In the genomic region with DNA sequence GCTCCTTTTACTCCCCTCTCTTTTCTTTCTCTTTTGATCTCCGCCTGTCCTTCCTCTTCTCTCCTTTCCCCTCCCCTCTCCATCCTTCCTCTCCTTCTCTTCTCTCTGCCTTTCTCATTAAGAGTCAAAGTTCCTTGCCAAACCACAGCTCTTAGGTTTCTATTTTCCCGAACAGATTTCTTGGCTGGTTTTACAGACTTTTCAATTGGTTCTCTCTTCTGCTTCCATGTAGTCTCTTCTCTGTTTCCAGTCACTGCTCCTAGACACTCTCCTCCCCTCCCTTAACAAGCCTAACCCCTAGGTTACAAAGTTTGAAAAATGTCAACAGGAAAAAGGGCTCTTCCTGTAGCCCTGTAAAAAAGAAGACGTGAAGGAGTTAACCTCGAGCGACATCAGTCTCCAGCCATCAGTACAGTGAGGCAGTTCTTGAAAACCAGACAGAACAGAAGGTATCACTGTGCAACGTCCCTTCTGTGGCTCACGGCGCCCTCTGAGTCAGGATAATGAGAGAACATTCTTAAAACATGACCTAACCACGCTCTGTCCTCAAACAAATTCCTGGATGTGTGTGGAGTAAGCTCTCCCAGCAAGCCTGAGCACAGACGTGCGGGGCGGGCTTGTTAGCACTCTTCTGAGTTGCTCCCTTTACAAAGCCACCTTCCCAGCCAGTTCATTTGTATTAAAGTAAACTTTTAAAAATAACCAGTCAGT, we compare ENCODE assay signal across 8 cellular contexts. TPM values are rescaled to one million over a fixed set of nuclear protein-coding genes. Genes with fewer than 3 reads are reported as not detected.
DNase-seq lines count a peak whose midpoint lies in the region; ATAC-seq, FAIRE-seq and TF ChIP-seq lines count a peak whose summit lies in the region.

No MANE protein-coding gene starts in this region.

- 9% methylated on average over 12 of the region's 12 CpGs for WGBS in A549 (ENCODE audit: missing lambda C conversion rate)

- H3K27me3 ChIP-seq in astrocyte (ENCODE audit: insufficient read depth, low read length) (no peaks in the 10 kb centered on the region), keratinocyte (ENCODE audit: control insufficient read depth, extremely low read depth, insufficient read depth, low read length) (no peaks in the 10 kb centered on the region), subcutaneous abdominal adipose tissue (ENCODE audit: control insufficient read depth in 5 of 5, insufficient read depth in 4 of 5, low read length in 5 of 5) (no peaks in the 10 kb centered on the region)

- TF ChIP-seq EP300 in A549 (IDR thresholded peaks at IDR 0.05): peak in 1 of 2 experiments; percentile 80; a peak in 3 of 5 replicates

- POLR2A ChIA-PET in A549 (lab: Yijun Ruan, JAX): interaction anchor here (1.0 to 3.0 kb wide), 5 partner anchors 15 to 146 kb away, joined by 3 to 17 read pairs (median 5); a partner anchor contains a TSS

- H3K9me1 ChIP-seq in keratinocyte (ENCODE audit: control insufficient read depth, extremely low read depth, insufficient read depth, low read length): no peaks in the 10 kb centered on the region

- peak overlapping the region; percentile 31 for H2AFZ ChIP-seq in astrocyte (ENCODE audit: low read depth, low read length)
- peak overlapping the region; percentile 83 for H2AFZ ChIP-seq in keratinocyte (ENCODE audit: control insufficient read depth, low read length)

- H3K27ac ChIP-seq in A549 (peak overlapping the region; percentile 91 to 95), astrocyte (ENCODE audit: low read depth, low read length) (peak overlapping the region; percentile 95), keratinocyte (ENCODE audit: control insufficient read depth, insufficient read depth, low read length) (peak overlapping the region; percentile 84), subcutaneous abdominal adipose tissue (ENCODE audit: low read depth, low read length) (peak overlapping the region; percentile 49)

- peak overlapping the region; percentile 89 for H3K9ac ChIP-seq in astrocyte (ENCODE audit: low read length)
- peak overlapping the region; percentile 68 for H3K9ac ChIP-seq in keratinocyte (ENCODE audit: control insufficient read depth, extremely low read depth, insufficient read depth, low read length)
- H3K9ac ChIP-seq in subcutaneous abdominal adipose tissue (ENCODE audit: low read length in 5 of 5): no peak overlapping the region

- H3K4me3 ChIP-seq in A549 (no peak overlapping the region), astrocyte (ENCODE audit: insufficient read depth, low read depth, low read length) (peak overlapping the region; percentile 40), keratinocyte (ENCODE audit: control insufficient read depth in 2 of 3, extremely low read depth in 1 of 3, insufficient read depth in 2 of 3, low read depth in 1 of 3, low read length in 3 of 3) (peak overlapping the region in 2 of 3 experiments; percentile 21 to 59), subcutaneous abdominal adipose tissue (ENCODE audit: low read depth in 1 of 5, low read length in 5 of 5) (peak overlapping the region in 1 of 5 donors; percentile 22)

- TF ChIP-seq POLR2A in A549 (IDR thresholded peaks at IDR 0.05; ENCODE audit: low read length): no peak

- no peaks in the 10 kb centered on the region for H3K36me3 Mint-ChIP-seq in astrocyte (ENCODE audit: low read depth, unreplicated experiment)

- no peak for TF ChIP-seq CTCF in A549 (IDR thresholded peaks at IDR 0.05)
- TF ChIP-seq CTCF in astrocyte (IDR thresholded peaks at IDR 0.05; ENCODE audit: insufficient read depth, low read depth, low read length): no peak
- TF ChIP-seq CTCF in keratinocyte (optimal IDR thresholded peaks at IDR 0.05 in 1 of 3, IDR thresholded peaks at IDR 0.05 in 1 of 3, conservative IDR thresholded peaks at IDR 0.05 in 1 of 3; ENCODE audit: extremely low read depth in 1 of 3, insufficient read depth in 2 of 3, low read length in 3 of 3): peak in 1 of 3 experiments; percentile 37

- ATAC-seq in A549: peak; percentile 94 to 98

- peak; percentile 96 to 97 for DNase-seq in A549 (ENCODE audit: low read depth in 1 of 2, low spot score in 1 of 2)
- peak; percentile 58 for DNase-seq in HT-29 (ENCODE audit: low spot score)
- peak; percentile 99 for DNase-seq in astrocyte (ENCODE audit: low read depth)
- DNase-seq in keratinocyte (ENCODE audit: low read depth, low spot score): peak; percentile 77
- no peak for DNase-seq in activated naive CD4-positive, alpha-beta T cell treated with anti-CD3 and anti-CD28 coated beads, Interleukin-2, amount 50 U/mL, for 16 hours
- DNase-seq in activated T-cell treated with anti-CD3 and anti-CD28 coated beads for 4 hours: no peak
- DNase-seq in OCI-M2 (lab: John Stamatoyannopoulos, UW; ENCODE audit: unreplicated experiment): no peak

- H3K4me1 ChIP-seq in A549: peaks cover 65% of the 10 kb centered on the region
- H3K4me1 ChIP-seq in astrocyte (ENCODE audit: insufficient read depth, low read length): peaks cover 45% of the 10 kb centered on the region
- peaks cover 54% of the 10 kb centered on the region for H3K4me1 ChIP-seq in keratinocyte (ENCODE audit: control insufficient read depth, extremely low read depth, insufficient read depth, low read length)
- peaks cover 0 to 17% (median 14%) of the 10 kb centered on the region in 5 donors for H3K4me1 ChIP-seq in subcutaneous abdominal adipose tissue (ENCODE audit: control insufficient read depth in 5 of 5, insufficient read depth in 5 of 5, low read length in 5 of 5)

- H3K79me2 ChIP-seq in astrocyte (ENCODE audit: insufficient read depth, low read length) (no peaks in the 10 kb centered on the region), keratinocyte (ENCODE audit: control insufficient read depth, insufficient read depth, low read length) (no peaks in the 10 kb centered on the region)

- H3K27me3 Mint-ChIP-seq in astrocyte (ENCODE audit: low read depth, unreplicated experiment): no peaks in the 10 kb centered on the region

- peak; percentile 53 to 66; a peak in 4 of 5 replicates for TF ChIP-seq RAD21 in A549 (conservative IDR thresholded peaks at IDR 0.05 in 1 of 2, IDR thresholded peaks at IDR 0.05 in 1 of 2)

- H3K9me3 Mint-ChIP-seq in astrocyte (ENCODE audit: unreplicated experiment): no peaks in the 10 kb centered on the region

- peak overlapping the region; percentile 98 for H3K27ac Mint-ChIP-seq in astrocyte (ENCODE audit: unreplicated experiment)

- no peaks in the 10 kb centered on the region for H3K9me3 ChIP-seq in A549
- no peaks in the 10 kb centered on the region for H3K9me3 ChIP-seq in astrocyte (ENCODE audit: insufficient read depth, low read depth, low read length)
- H3K9me3 ChIP-seq in keratinocyte (ENCODE audit: control insufficient read depth, low read depth, low read length): no peaks in the 10 kb centered on the region
- H3K9me3 ChIP-seq in subcutaneous abdominal adipose tissue (ENCODE audit: control insufficient read depth in 5 of 5, low read length in 5 of 5): no peaks in the 10 kb centered on the region

- peak; percentile 94 for FAIRE-seq in A549 (lab: Jason Lieb, UNC)
- FAIRE-seq in astrocyte (lab: Jason Lieb, UNC): peak; percentile 93
- FAIRE-seq in keratinocyte (lab: Jason Lieb, UNC): peak; percentile 100

- H4K20me1 ChIP-seq in astrocyte (ENCODE audit: insufficient read depth, low read length) (no peaks in the 10 kb centered on the region), keratinocyte (ENCODE audit: control insufficient read depth, extremely low read depth, insufficient read depth, low read length) (no peaks in the 10 kb centered on the region)

- CTCF ChIA-PET in A549 (lab: Yijun Ruan, JAX): interaction anchor here (0.6 to 2.2 kb wide), 14 partner anchors 8 to 149 kb away, joined by 3 to 9 read pairs (median 4); a partner anchor contains a TSS

- H3K36me3 ChIP-seq in astrocyte (ENCODE audit: insufficient read depth, low read length): no peaks in the 10 kb centered on the region
- H3K36me3 ChIP-seq in keratinocyte (ENCODE audit: control insufficient read depth in 2 of 2, extremely low read depth in 1 of 2, insufficient read depth in 2 of 2, low read length in 2 of 2): no peaks in the 10 kb centered on the region
- no peaks in the 10 kb centered on the region for H3K36me3 ChIP-seq in subcutaneous abdominal adipose tissue (ENCODE audit: control insufficient read depth in 5 of 5, insufficient read depth in 5 of 5, low read length in 5 of 5)

- H3K4me2 ChIP-seq in A549 (peak overlapping the region; percentile 73), astrocyte (ENCODE audit: low read length) (peak overlapping the region; percentile 84), keratinocyte (ENCODE audit: control insufficient read depth, extremely low read depth, insufficient read depth, low read depth, low read length) (peak overlapping the region; percentile 72)

- H3K4me1 Mint-ChIP-seq in astrocyte (ENCODE audit: low read depth, unreplicated experiment): peaks cover 40% of the 10 kb centered on the region

- peak overlapping the region; percentile 37 for H3K4me3 Mint-ChIP-seq in astrocyte (ENCODE audit: unreplicated experiment)

- dilution Hi-C loops in keratinocyte (cut with MboI; ENCODE audit: extremely low pct_ligation_motif_present, low sequenced_read_pairs): no loop called here

TF ChIP-seq in A549, 52 proteins besides CTCF, POLR2A, EP300 and RAD21 (continues in another document):
- TF ChIP-seq RNF2 (IDR thresholded peaks at IDR 0.05; ENCODE audit: borderline replicate concordance, low read depth): no peak
- peak; percentile 80 for TF ChIP-seq JUNB (IDR thresholded peaks at IDR 0.05)
- peak; percentile 83 to 88; a peak in 4 of 5 replicates for TF ChIP-seq JUN (IDR thresholded peaks at IDR 0.05)
- TF ChIP-seq RARB (CRISPR knock-in tag; IDR thresholded peaks at IDR 0.05): no peak

RNA-seq across cellular contexts. Expression of a gene that starts 11.6 kb away (rescaled TPM):
- polyA plus RNA-seq in A549 (2011; rRNA removed) (0.57 and 0.73 TPM in 2 replicates), A549 (2017; fragmentation: RNase III; extraction: RNeasy Plus Mini Kit Qiagen cat#74134 plus additional on column Dnase treatment) (0.42 to 0.69 TPM (median 0.43 TPM) in 3 replicates), keratinocyte (not detected in 3 replicates)
- 0.52 and 0.60 TPM in 2 replicates for polyA plus RNA-seq in A549 (2012; cell fraction: cytosol; rRNA removed)
- polyA plus RNA-seq in A549 (2012; cell fraction: nucleus; rRNA removed): 0.31 and 0.34 TPM in 2 replicates
- polyA minus RNA-seq in A549 (2011; rRNA and poly(A)+ RNA removed): 1.2 TPM in 1 of 2 replicates, not detected in the other
- not detected in 2 replicates for total RNA-seq in HT-29 (2014; rRNA removed; shearing (Covaris generic))
- not detected in 2 replicates for total RNA-seq in astrocyte
- polyA plus RNA-seq in keratinocyte (2011; ENCODE audit: low read depth): not detected
- polyA plus RNA-seq in keratinocyte (2011; cell fraction: cytosol; rRNA removed): not detected in 2 replicates
- polyA plus RNA-seq in keratinocyte (2011; cell fraction: nucleus; rRNA removed): not detected in 2 replicates
- polyA plus RNA-seq in keratinocyte (2012; ENCODE audit: low replicate concordance): not detected in 2 replicates
- not detected in 3 replicates for polyA minus RNA-seq in keratinocyte
- not detected for polyA minus RNA-seq in keratinocyte (2011; cell fraction: cytosol; rRNA and poly(A)+ RNA removed)
- not detected in 2 replicates for polyA minus RNA-seq in keratinocyte (2011; cell fraction: nucleus; rRNA and poly(A)+ RNA removed)

Comparison
In these comparisons a context has a peak if more than half of its experiments do, and no peak if none do; other contexts are left out.
1. DNase-seq: peak in A549 (2 of 2), HT-29 (single experiment), astrocyte (single experiment) and keratinocyte (single experiment); none in activated naive CD4-positive, alpha-beta T cell treated with anti-CD3 and anti-CD28 coated beads, Interleukin-2, amount 50 U/mL, for 16 hours (single experiment), activated T-cell treated with anti-CD3 and anti-CD28 coated beads for 4 hours (single experiment) and OCI-M2 (single experiment).
2. H3K9ac ChIP-seq: peak in astrocyte (single experiment) and keratinocyte (single experiment); none in subcutaneous abdominal adipose tissue (0 of 5).
3. Peak in every context shown above with its lines, with median percentiles within 50 percentile points of each other: H3K27ac ChIP-seq and H3K4me2 ChIP-seq.